Comparison of ENCODE assay signal across 11 cellular contexts in genomic region chr10:26733750-26734568, GRCh38. TPM values are rescaled to one million over a fixed set of nuclear protein-coding genes. Genes with fewer than 3 reads are reported as not detected.
A peak's percentile ranks its signal among the peaks of the same experiment; 100 is the strongest.
DNase-seq lines count a peak whose midpoint lies in the region; TF ChIP-seq lines count a peak whose summit lies in the region.
"Had no signal": no experiment of that assay in that cellular context is flagged by ENCODE, and none has a peak within 500 bp of the region (broad histone marks: within the 10 kb centered on the region; RNA-seq: fewer than 3 reads in every experiment).

No MANE protein-coding gene starts in this region.

- intact Hi-C loops in esophagus squamous epithelium (cut with DNase I), result loop anchor here (10.0 kb wide), 1 partner anchor 281 kb away; no protein-coding TSS in a partner anchor

- no peaks in the 10 kb centered on the region for H3K9me3 Mint-ChIP-seq in progenitor cell of endocrine pancreas (ENCODE audit: low read depth)

- H3K27me3 Mint-ChIP-seq in progenitor cell of endocrine pancreas, result no peaks in the 10 kb centered on the region

- peak; percentile 20 for DNase-seq in H7
- peak; percentile 19 for DNase-seq in progenitor cell of endocrine pancreas (ENCODE audit: low spot score, unreplicated experiment)
- no peak for DNase-seq in 8988T
- no peak for DNase-seq in dedifferentiated amniotic fluid mesenchymal stem cell (ENCODE audit: extremely low spot score)
- no peak for DNase-seq in esophagus squamous epithelium (lab: John Stamatoyannopoulos, UW)
- no peak for DNase-seq in effector CD4-positive, alpha-beta T cell
- DNase-seq: RPMI8226; stimulated activated CD4-positive, alpha-beta T cell treated with anti-CD3 and anti-CD28 coated beads, Interleukin-1b, Interleukin-23, amount 100 ng/mL, for 48 hours; WERI-Rb-1 had no signal

- no peak for TF ChIP-seq POLR2A in esophagus squamous epithelium (IDR thresholded peaks at IDR 0.05)

- H3K9ac ChIP-seq in iPS-20b (ENCODE audit: low read depth, low read length), result peak overlapping the region; percentile 60; the same call in 1 of the 2 replicates

- H3K4me1 Mint-ChIP-seq in progenitor cell of endocrine pancreas (ENCODE audit: low read depth), result peaks cover 28% of the 10 kb centered on the region

- H3K27ac Mint-ChIP-seq in progenitor cell of endocrine pancreas, result peak overlapping the region; percentile 99

- H3K27ac ChIP-seq in VCaP (peak overlapping the region; percentile 91), iPS-20b (ENCODE audit: low read length) (peak overlapping the region; percentile 31), esophagus squamous epithelium (peak overlapping the region in 2 of 4 donors; percentile 58 to 63)
- H3K27ac ChIP-seq: WERI-Rb-1 had no signal

- H3K9me3 ChIP-seq in iPS-20b (ENCODE audit: insufficient read depth, low read depth, low read length) (no peaks in the 10 kb centered on the region), esophagus squamous epithelium (no peaks in the 10 kb centered on the region)

- H3K27me3 ChIP-seq in H7 (ENCODE audit: control insufficient read depth, insufficient read depth, low read length) (no peaks in the 10 kb centered on the region), iPS-20b (ENCODE audit: insufficient read depth, low read length) (no peaks in the 10 kb centered on the region), esophagus squamous epithelium (no peaks in the 10 kb centered on the region)

- H3K36me3 ChIP-seq in H7 (replicated peaks; ENCODE audit: control insufficient read depth, insufficient read depth, low read length) (peaks cover 28% of the 10 kb centered on the region), iPS-20b (ENCODE audit: insufficient read depth, low read depth, low read length) (peaks cover 88% of the 10 kb centered on the region), esophagus squamous epithelium (peaks cover 0 to 76% (median 7%) of the 10 kb centered on the region in 3 donors)

- WGBS in esophagus squamous epithelium, 2 donors, result 62 to 68% methylated on average over 11 to 13 of the region's 14 CpGs

- no peak overlapping the region for H3K4me3 ChIP-seq in H7 (ENCODE audit: insufficient read depth, low read depth, low read length)
- H3K4me3 ChIP-seq in iPS-20b (ENCODE audit: low read length), result no peak overlapping the region
- H3K4me3 ChIP-seq in esophagus squamous epithelium, result no peak overlapping the region

- TF ChIP-seq CTCF in VCaP (conservative IDR thresholded peaks at IDR 0.05) (no peak), progenitor cell of endocrine pancreas (IDR thresholded peaks at IDR 0.05; ENCODE audit: unreplicated experiment) (no peak), esophagus squamous epithelium (IDR thresholded peaks at IDR 0.05) (no peak)

- peaks cover 9% of the 10 kb centered on the region for H3K36me3 Mint-ChIP-seq in progenitor cell of endocrine pancreas (ENCODE audit: insufficient read depth)

- H3K4me1 ChIP-seq in iPS-20b (ENCODE audit: insufficient read depth, low read length), result peaks cover 7% of the 10 kb centered on the region
- peaks cover 0 to 22% (median 5%) of the 10 kb centered on the region in 3 donors for H3K4me1 ChIP-seq in esophagus squamous epithelium

- H3K4me3 Mint-ChIP-seq in progenitor cell of endocrine pancreas (ENCODE audit: low read depth), result peak overlapping the region; percentile 60

RNA-seq across cellular contexts. Expression of gene PDSS1, which starts 36.5 kb away (rescaled TPM):
- total RNA-seq in H7 (2014; rRNA removed; shearing (Covaris generic)), result 17.4 and 18.1 TPM in 2 replicates
- 13.4 and 14.4 TPM in 2 replicates for total RNA-seq in progenitor cell of endocrine pancreas
- total RNA-seq in esophagus squamous epithelium, result 10 to 100 TPM in 3 of 4 donors, 1 to 10 TPM in 1; 7.7 to 21.1 (median 11.7) TPM

Comparison
In these comparisons a context has a peak if more than half of its experiments do, and no peak if none do; other contexts are left out.
1. DNase-seq: peak in H7 (single experiment) and progenitor cell of endocrine pancreas (single experiment); none in 8988T (single experiment), dedifferentiated amniotic fluid mesenchymal stem cell (single experiment), esophagus squamous epithelium (single experiment) and effector CD4-positive, alpha-beta T cell (single experiment).